Comparison of ENCODE assay signal across 8 cellular contexts in the genomic region with DNA sequence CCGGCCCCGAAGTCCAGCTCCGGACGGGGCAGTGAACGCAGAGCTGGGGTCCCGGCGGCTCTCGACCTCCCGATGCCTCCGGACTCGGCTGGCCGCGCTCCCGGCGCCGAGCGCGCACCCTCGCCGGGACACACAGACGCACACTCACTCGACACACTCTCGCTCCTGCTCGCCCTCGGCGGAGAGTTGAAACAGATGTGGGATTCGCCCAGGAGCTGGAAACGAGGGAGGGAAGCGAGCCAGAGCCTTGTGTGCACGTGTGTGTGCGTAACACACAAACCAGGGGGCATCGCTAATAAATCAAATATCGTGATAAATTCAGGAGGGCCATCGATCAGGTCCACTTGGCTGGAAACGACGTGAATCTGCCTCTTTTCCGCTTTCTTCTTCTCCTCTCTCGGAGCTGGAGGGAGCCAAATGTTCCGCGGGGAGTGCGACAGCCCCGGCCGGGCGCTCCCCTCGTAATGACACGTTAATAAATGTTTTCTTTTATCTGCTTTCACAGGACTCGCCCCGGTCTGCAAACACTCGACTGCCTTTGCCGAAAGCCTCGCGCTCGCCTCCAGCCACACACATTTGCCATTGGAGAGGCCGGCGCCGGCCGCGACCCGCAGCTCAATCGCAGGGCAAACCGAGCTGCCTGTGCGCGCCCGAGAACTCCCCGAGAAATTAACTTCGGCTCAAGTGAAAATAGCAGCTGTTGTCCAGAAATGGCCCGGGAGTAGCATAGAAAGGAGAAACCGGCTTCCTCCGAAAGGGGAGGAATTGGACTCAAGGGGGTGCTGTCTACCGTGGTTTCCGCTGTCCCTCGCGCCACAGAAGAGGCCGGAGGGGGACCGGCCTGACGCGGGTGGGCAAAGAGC. TPM values are rescaled to one million over a fixed set of nuclear protein-coding genes. Genes with fewer than 3 reads are reported as not detected.
A peak's percentile ranks its signal among the peaks of the same experiment; 100 is the strongest.
DNase-seq lines count a peak whose midpoint lies in the region; ATAC-seq, FAIRE-seq and TF ChIP-seq lines count a peak whose summit lies in the region.

No MANE protein-coding gene starts in this region.

- CTCF ChIA-PET in WTC11 (lab: Charles Lee), result interaction anchor here (0.6 to 2.7 kb wide), 34 partner anchors 9 to 834 kb away, joined by 3 to 30 read pairs (median 4); no protein-coding TSS in a partner anchor

- H3K4me1 ChIP-seq in mucosa of descending colon (ENCODE audit: low read depth) (peaks cover 9% of the 10 kb centered on the region), transverse colon (peaks cover 6 to 35% (median 18%) of the 10 kb centered on the region in 4 donors)

- H3K36me3 ChIP-seq in mucosa of descending colon (ENCODE audit: low read depth) (no peaks in the 10 kb centered on the region), transverse colon (no peaks in the 10 kb centered on the region)

- H3K4me3 ChIP-seq in LNCaP clone FGC (ENCODE audit: low read depth, low read length) (no peak overlapping the region), mucosa of descending colon (peak overlapping the region; percentile 11), transverse colon (peak overlapping the region; percentile 28 to 75 (median 62))

- ATAC-seq in WTC11 (peak; percentile 50), mucosa of descending colon (peak; percentile 72), GM18505 (IDR thresholded peaks at IDR 0.05; ENCODE audit: unreplicated experiment) (no peak)

- TF ChIP-seq POLR2A in transverse colon (IDR thresholded peaks at IDR 0.05) (peak; percentile 63), GM18505 (IDR thresholded peaks at IDR 0.05; ENCODE audit: borderline replicate concordance, extremely low read depth, insufficient read depth, insufficient read length) (no peak)

- in situ Hi-C loops in transverse colon (cut with MboI; ENCODE audit: low pct_ligation_motif_present in 1 of 4, low pct_unique_long_range_greater_than_20kb in 1 of 4, low sequenced_read_pairs in 3 of 4), result loop anchor here (10.0 kb wide), 2 partner anchors 829 to 839 kb away; no protein-coding TSS in a partner anchor

- H3K4me3 Mint-ChIP-seq in WTC11, result peak overlapping the region; percentile 83

- H3K4me1 Mint-ChIP-seq in WTC11, result peaks cover 42% of the 10 kb centered on the region

- DNase-seq in LNCaP clone FGC (ENCODE audit: low read depth) (no peak), WTC11 (ENCODE audit: low spot score) (peak; percentile 63), fibroblast of gingiva (ENCODE audit: low read depth) (peak; percentile 60), mucosa of descending colon (peak; percentile 69 to 76 (median 76)), transverse colon (peak; percentile 69), cerebellar nuclear complex (lab: John Stamatoyannopoulos, UW) (no peak)

- intact Hi-C loops in mucosa of descending colon (cut with DNase I, micrococcal nuclease) (loop anchor here (1.0 to 10.0 kb wide), 3 partner anchors 13 to 836 kb away; no protein-coding TSS in a partner anchor), transverse colon (cut with DNase I; ENCODE audit: low total_unique reads) (loop anchor here (2.0 to 10.0 kb wide), 2 partner anchors 111 to 835 kb away; no protein-coding TSS in a partner anchor)

- H3K27ac Mint-ChIP-seq in WTC11, result no peak overlapping the region; the same call in 1 of the 2 replicates

- POLR2A ChIA-PET in WTC11 (lab: Charles Lee), result interaction anchor here (0.5 to 1.5 kb wide), 2 partner anchors 834 to 1221 kb away, joined by 4 read pairs; no protein-coding TSS in a partner anchor

- no peak for TF ChIP-seq EP300 in transverse colon (IDR thresholded peaks at IDR 0.05; ENCODE audit: low read depth)

- H3K27me3 ChIP-seq in transverse colon, result no peaks in the 10 kb centered on the region

- H3K9me3 Mint-ChIP-seq in WTC11, result no peaks in the 10 kb centered on the region

- FAIRE-seq in G401.6 (lab: Jason Lieb, UNC), result peak; percentile 55

- 2 to 4% methylated on average over 9 to 59 of the region's 77 CpGs for WGBS in transverse colon (ENCODE audit: low coverage in 1 of 2), 2 donors

- peak overlapping the region; percentile 86 to 90 (median 88) for H3K27ac ChIP-seq in transverse colon

- H3K36me3 Mint-ChIP-seq in WTC11, result no peaks in the 10 kb centered on the region

- H3K9me3 ChIP-seq in mucosa of descending colon (no peaks in the 10 kb centered on the region), transverse colon (no peaks in the 10 kb centered on the region)

- TF ChIP-seq CTCF in LNCaP clone FGC (IDR thresholded peaks at IDR 0.05; ENCODE audit: control insufficient read depth, extremely low read depth, insufficient read depth), result peak; percentile 57
- TF ChIP-seq CTCF in WTC11 (IDR thresholded peaks at IDR 0.05), result peak; percentile 35; the same call in 1 of the 2 replicates
- peak; percentile 28 for TF ChIP-seq CTCF in mucosa of descending colon (IDR thresholded peaks at IDR 0.05)
- TF ChIP-seq CTCF in transverse colon (IDR thresholded peaks at IDR 0.05), result peak; percentile 53 to 78 (median 65)

- peaks cover 38% of the 10 kb centered on the region for H3K27me3 Mint-ChIP-seq in WTC11 (ENCODE audit: low read depth)

TF ChIP-seq in WTC11, 78 proteins besides CTCF, POLR2A, EP300 and RAD21:
- TF ChIP-seq, protein P1, sequence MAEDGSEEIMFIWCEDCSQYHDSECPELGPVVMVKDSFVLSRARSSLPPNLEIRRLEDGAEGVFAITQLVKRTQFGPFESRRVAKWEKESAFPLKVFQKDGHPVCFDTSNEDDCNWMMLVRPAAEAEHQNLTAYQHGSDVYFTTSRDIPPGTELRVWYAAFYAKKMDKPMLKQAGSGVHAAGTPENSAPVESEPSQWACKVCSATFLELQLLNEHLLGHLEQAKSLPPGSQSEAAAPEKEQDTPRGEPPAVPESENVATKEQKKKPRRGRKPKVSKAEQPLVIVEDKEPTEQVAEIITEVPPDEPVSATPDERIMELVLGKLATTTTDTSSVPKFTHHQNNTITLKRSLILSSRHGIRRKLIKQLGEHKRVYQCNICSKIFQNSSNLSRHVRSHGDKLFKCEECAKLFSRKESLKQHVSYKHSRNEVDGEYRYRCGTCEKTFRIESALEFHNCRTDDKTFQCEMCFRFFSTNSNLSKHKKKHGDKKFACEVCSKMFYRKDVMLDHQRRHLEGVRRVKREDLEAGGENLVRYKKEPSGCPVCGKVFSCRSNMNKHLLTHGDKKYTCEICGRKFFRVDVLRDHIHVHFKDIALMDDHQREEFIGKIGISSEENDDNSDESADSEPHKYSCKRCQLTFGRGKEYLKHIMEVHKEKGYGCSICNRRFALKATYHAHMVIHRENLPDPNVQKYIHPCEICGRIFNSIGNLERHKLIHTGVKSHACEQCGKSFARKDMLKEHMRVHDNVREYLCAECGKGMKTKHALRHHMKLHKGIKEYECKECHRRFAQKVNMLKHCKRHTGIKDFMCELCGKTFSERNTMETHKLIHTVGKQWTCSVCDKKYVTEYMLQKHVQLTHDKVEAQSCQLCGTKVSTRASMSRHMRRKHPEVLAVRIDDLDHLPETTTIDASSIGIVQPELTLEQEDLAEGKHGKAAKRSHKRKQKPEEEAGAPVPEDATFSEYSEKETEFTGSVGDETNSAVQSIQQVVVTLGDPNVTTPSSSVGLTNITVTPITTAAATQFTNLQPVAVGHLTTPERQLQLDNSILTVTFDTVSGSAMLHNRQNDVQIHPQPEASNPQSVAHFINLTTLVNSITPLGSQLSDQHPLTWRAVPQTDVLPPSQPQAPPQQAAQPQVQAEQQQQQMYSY (CRISPR knock-in tag; IDR thresholded peaks at IDR 0.05), result peak; percentile 29; the same call in 1 of the 2 replicates
- TF ChIP-seq, protein P2, sequence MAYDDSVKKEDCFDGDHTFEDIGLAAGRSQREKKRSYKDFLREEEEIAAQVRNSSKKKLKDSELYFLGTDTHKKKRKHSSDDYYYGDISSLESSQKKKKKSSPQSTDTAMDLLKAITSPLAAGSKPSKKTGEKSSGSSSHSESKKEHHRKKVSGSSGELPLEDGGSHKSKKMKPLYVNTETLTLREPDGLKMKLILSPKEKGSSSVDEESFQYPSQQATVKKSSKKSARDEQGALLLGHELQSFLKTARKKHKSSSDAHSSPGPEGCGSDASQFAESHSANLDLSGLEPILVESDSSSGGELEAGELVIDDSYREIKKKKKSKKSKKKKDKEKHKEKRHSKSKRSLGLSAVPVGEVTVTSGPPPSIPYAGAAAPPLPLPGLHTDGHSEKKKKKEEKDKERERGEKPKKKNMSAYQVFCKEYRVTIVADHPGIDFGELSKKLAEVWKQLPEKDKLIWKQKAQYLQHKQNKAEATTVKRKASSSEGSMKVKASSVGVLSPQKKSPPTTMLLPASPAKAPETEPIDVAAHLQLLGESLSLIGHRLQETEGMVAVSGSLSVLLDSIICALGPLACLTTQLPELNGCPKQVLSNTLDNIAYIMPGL (CRISPR knock-in tag; IDR thresholded peaks at IDR 0.05), result peak; percentile 71
- TF ChIP-seq KAT7 (CRISPR knock-in tag; IDR thresholded peaks at IDR 0.05; ENCODE audit: borderline replicate concordance) (0 out of 2 replicates have a peak, but pooled peaks have one; percentile 20), ETV6 (CRISPR knock-in tag; IDR thresholded peaks at IDR 0.05) (peak; percentile 31; the same call in 1 of the 2 replicates), FOXP1 (CRISPR knock-in tag; IDR thresholded peaks at IDR 0.05; ENCODE audit: borderline replicate concordance) (peak; percentile 38; the same call in 1 of the 2 replicates), MYBL2 (CRISPR knock-in tag; IDR thresholded peaks at IDR 0.05) (no peak), GTF2I (CRISPR knock-in tag; conservative IDR thresholded peaks at IDR 0.05) (0 out of 2 replicates have a peak, but pooled peaks have one; percentile 3)
- TF ChIP-seq, protein P3, sequence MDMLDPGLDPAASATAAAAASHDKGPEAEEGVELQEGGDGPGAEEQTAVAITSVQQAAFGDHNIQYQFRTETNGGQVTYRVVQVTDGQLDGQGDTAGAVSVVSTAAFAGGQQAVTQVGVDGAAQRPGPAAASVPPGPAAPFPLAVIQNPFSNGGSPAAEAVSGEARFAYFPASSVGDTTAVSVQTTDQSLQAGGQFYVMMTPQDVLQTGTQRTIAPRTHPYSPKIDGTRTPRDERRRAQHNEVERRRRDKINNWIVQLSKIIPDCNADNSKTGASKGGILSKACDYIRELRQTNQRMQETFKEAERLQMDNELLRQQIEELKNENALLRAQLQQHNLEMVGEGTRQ (CRISPR knock-in tag; IDR thresholded peaks at IDR 0.05), result no peak
- TF ChIP-seq, protein P4, sequence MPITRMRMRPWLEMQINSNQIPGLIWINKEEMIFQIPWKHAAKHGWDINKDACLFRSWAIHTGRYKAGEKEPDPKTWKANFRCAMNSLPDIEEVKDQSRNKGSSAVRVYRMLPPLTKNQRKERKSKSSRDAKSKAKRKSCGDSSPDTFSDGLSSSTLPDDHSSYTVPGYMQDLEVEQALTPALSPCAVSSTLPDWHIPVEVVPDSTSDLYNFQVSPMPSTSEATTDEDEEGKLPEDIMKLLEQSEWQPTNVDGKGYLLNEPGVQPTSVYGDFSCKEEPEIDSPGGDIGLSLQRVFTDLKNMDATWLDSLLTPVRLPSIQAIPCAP (CRISPR knock-in tag; IDR thresholded peaks at IDR 0.05), result 0 out of 2 replicates have a peak, but pooled peaks have one; percentile 33
- TF ChIP-seq, protein P5, sequence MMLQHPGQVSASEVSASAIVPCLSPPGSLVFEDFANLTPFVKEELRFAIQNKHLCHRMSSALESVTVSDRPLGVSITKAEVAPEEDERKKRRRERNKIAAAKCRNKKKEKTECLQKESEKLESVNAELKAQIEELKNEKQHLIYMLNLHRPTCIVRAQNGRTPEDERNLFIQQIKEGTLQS (CRISPR knock-in tag; conservative IDR thresholded peaks at IDR 0.05), result no peak

RNA-seq across cellular contexts. Expression of a gene that starts 0.8 kb away (rescaled TPM):
- 36.0 to 38.1 TPM (median 37.5 TPM) in 3 replicates for total RNA-seq in WTC11 (2021)
- 100 to 1,000 TPM; 102 to 181 (median 144) TPM for total RNA-seq in mucosa of descending colon
- total RNA-seq in transverse colon, result 100 to 1,000 TPM; 103 to 257 (median 191) TPM

Comparison
In these comparisons a context has a peak if more than half of its experiments do, and no peak if none do; other contexts are left out.
1. DNase-seq: peak in WTC11 (single experiment), fibroblast of gingiva (single experiment), mucosa of descending colon (3 of 3) and transverse colon (single experiment); none in LNCaP clone FGC (single experiment) and cerebellar nuclear complex (0 of 2).
2. Peak in every context shown above with its lines, with median percentiles within 50 percentile points of each other: CTCF ChIP-seq.